ENCODE assay signal across 8 cellular contexts in the genomic region with DNA sequence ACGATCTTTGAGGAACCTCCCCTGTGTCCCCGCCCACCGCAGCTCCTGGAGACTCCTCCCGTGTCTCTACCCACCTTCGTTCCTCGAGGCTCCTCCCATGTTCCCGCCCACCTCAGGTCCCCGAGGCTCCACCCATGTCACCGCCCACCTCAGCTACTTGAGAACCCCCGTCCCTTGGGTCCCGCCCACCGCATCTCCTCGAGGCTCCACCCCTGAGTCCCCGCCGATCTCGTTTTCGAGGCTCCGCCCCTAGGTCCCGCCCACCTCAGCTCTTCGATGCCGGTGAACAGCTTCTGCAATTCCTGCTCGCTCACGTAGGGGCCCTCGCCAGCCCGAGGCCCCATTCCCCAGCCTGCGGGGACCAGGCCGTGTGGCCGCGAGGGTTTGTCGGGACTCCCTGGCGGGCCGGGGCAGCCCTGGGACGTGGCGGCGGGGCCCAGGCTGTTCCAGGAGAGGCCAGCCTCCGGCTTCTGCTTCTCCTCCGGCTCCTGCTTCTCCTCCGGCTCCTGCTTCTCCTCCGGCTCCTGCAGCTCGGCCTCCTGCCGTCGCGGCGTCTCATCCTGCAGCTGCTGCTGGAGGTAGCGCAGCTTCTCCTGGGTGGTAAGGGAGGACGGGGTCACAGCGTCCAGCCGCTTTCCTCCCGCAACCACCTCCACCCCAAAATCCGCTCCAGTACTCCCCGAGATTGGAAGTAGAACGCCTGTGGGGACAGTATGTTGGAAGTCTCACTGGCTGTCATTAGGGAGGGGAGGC. TPM values are rescaled to one million over a fixed set of nuclear protein-coding genes. Genes with fewer than 3 reads are reported as not detected.
A peak's percentile ranks its signal among the peaks of the same experiment; 100 is the strongest.
DNase-seq lines count a peak whose midpoint lies in the region; ATAC-seq and TF ChIP-seq lines count a peak whose summit lies in the region.

No MANE protein-coding gene starts in this region.

- peak; percentile 81 for ATAC-seq in CD4-positive, alpha-beta T cell (ENCODE audit: poor library complexity)
- ATAC-seq in HG02623 (IDR thresholded peaks at IDR 0.05; ENCODE audit: unreplicated experiment) (no peak), GM19023 (IDR thresholded peaks at IDR 0.05; ENCODE audit: unreplicated experiment) (no peak)

- H3K9me3 Mint-ChIP-seq in CD4-positive, alpha-beta T cell: no peaks in the 10 kb centered on the region
- H3K9me3 Mint-ChIP-seq in activated naive CD4-positive, alpha-beta T cell treated with anti-CD3 and anti-CD28 coated beads, Interleukin-2, amount 10 ng/mL, durations not matched to agents 7 days and 5 days: no peaks in the 10 kb centered on the region
- H3K9me3 Mint-ChIP-seq in immature natural killer cell: peaks cover 0 to 3% (median 0%) of the 10 kb centered on the region in 6 donors

- H3K9me3 ChIP-seq in CD4-positive, alpha-beta T cell (ENCODE audit: control insufficient read depth, low read length): no peaks in the 10 kb centered on the region

- H3K36me3 Mint-ChIP-seq in CD4-positive, alpha-beta T cell (ENCODE audit: low read depth): no peaks in the 10 kb centered on the region
- no peaks in the 10 kb centered on the region for H3K36me3 Mint-ChIP-seq in activated naive CD4-positive, alpha-beta T cell treated with anti-CD3 and anti-CD28 coated beads, Interleukin-2, amount 10 ng/mL, durations not matched to agents 7 days and 5 days
- no peaks in the 10 kb centered on the region for H3K36me3 Mint-ChIP-seq in immature natural killer cell

- peak in 7 of 10 experiments; percentile 3 to 57 (median 19) for DNase-seq in CD4-positive, alpha-beta T cell
- DNase-seq in OCI-M1 (lab: John Stamatoyannopoulos, UW): peak; percentile 61
- peak; percentile 55 for DNase-seq in activated naive CD4-positive, alpha-beta T cell treated with anti-CD3 and anti-CD28 coated beads, Interleukin-2, amount 10 ng/mL, durations not matched to agents 7 days and 5 days
- peak; percentile 50 to 63 (median 60) for DNase-seq in immature natural killer cell
- DNase-seq in stimulated activated CD8-positive, alpha-beta memory T cell treated with anti-CD3 and anti-CD28 coated beads, Interleukin-4, amount 100 ng/mL, for 48 hours: peak; percentile 85
- no peak for DNase-seq in kidney glomerular epithelial cell (lab: John Stamatoyannopoulos, UW)

- no peak overlapping the region for H3K27ac Mint-ChIP-seq in CD4-positive, alpha-beta T cell
- H3K27ac Mint-ChIP-seq in activated naive CD4-positive, alpha-beta T cell treated with anti-CD3 and anti-CD28 coated beads, Interleukin-2, amount 10 ng/mL, durations not matched to agents 7 days and 5 days: no peak overlapping the region
- peak overlapping the region in 1 of 6 donors; percentile 17 for H3K27ac Mint-ChIP-seq in immature natural killer cell

- H3K27ac ChIP-seq in CD4-positive, alpha-beta T cell (ENCODE audit: low read depth, low read length): no peak overlapping the region

- H3K4me3 Mint-ChIP-seq in CD4-positive, alpha-beta T cell: no peak overlapping the region
- H3K4me3 Mint-ChIP-seq in activated naive CD4-positive, alpha-beta T cell treated with anti-CD3 and anti-CD28 coated beads, Interleukin-2, amount 10 ng/mL, durations not matched to agents 7 days and 5 days: no peak overlapping the region
- H3K4me3 Mint-ChIP-seq in immature natural killer cell: peak overlapping the region in 3 of 5 donors; percentile 6 to 66 (median 53)

- no peaks in the 10 kb centered on the region for H3K27me3 Mint-ChIP-seq in CD4-positive, alpha-beta T cell
- H3K27me3 Mint-ChIP-seq in activated naive CD4-positive, alpha-beta T cell treated with anti-CD3 and anti-CD28 coated beads, Interleukin-2, amount 10 ng/mL, durations not matched to agents 7 days and 5 days: peaks cover 20% of the 10 kb centered on the region
- peaks cover 1 to 7% (median 2%) of the 10 kb centered on the region in 3 donors for H3K27me3 Mint-ChIP-seq in immature natural killer cell (ENCODE audit: low read depth in 3 of 3)

- POLR2A ChIA-PET in CD4-positive, alpha-beta T cell (lab: Charles Lee): no interaction called here

- H3K27me3 ChIP-seq in CD4-positive, alpha-beta T cell (ENCODE audit: control insufficient read depth, insufficient read depth, low read length): no peaks in the 10 kb centered on the region

- H3K4me1 Mint-ChIP-seq in CD4-positive, alpha-beta T cell (ENCODE audit: low read depth): no peaks in the 10 kb centered on the region
- H3K4me1 Mint-ChIP-seq in activated naive CD4-positive, alpha-beta T cell treated with anti-CD3 and anti-CD28 coated beads, Interleukin-2, amount 10 ng/mL, durations not matched to agents 7 days and 5 days: no peaks in the 10 kb centered on the region
- peaks cover 20 to 36% of the 10 kb centered on the region in 2 donors for H3K4me1 Mint-ChIP-seq in immature natural killer cell

- intact Hi-C loops in CD4-positive, alpha-beta T cell (cut with DNase I, micrococcal nuclease): no loop called here

- TF ChIP-seq CTCF in CD4-positive, alpha-beta T cell (IDR thresholded peaks at IDR 0.05): no peak

- CTCF ChIA-PET in CD4-positive, alpha-beta T cell (lab: Charles Lee): no interaction called here
- CTCF ChIA-PET in activated naive CD4-positive, alpha-beta T cell treated with anti-CD3 and anti-CD28 coated beads, Interleukin-2, amount 10 ng/mL, durations not matched to agents 7 days and 5 days (lab: Charles Lee): no interaction called here

RNA-seq across cellular contexts. Expression of gene TSKS, which starts 16.7 kb away (rescaled TPM):
- 1 to 10 TPM; 2.1 to 2.9 TPM for total RNA-seq in CD4-positive, alpha-beta T cell
- under 1 TPM in 1 of 3 donors, not detected in 2; 0.19 TPM for polyA plus RNA-seq in immature natural killer cell

RNA-seq across cellular contexts. Expression of gene AP2A1, which starts 20.4 kb away (rescaled TPM):
- total RNA-seq in CD4-positive, alpha-beta T cell: 10 to 100 TPM; 28.2 to 28.9 TPM
- 10 to 100 TPM in 2 of 3 donors, 1 to 10 TPM in 1; 6.4 to 27.7 (median 11.6) TPM for polyA plus RNA-seq in immature natural killer cell

RNA-seq across cellular contexts. Expression of gene CPT1C, which starts 55.5 kb away (rescaled TPM):
- under 1 TPM; 0.47 to 0.59 TPM for total RNA-seq in CD4-positive, alpha-beta T cell
- polyA plus RNA-seq in immature natural killer cell: not detected

RNA-seq across cellular contexts. Expression of gene ADM5, which starts 57.0 kb away (rescaled TPM):
- 1 to 10 TPM; 2.1 to 2.5 TPM for total RNA-seq in CD4-positive, alpha-beta T cell
- under 1 TPM in 1 of 3 donors, not detected in 2; 0.28 TPM for polyA plus RNA-seq in immature natural killer cell

Comparison
In these comparisons a context has a peak if more than half of its experiments do, and no peak if none do; other contexts are left out.
1. H3K4me3 Mint-ChIP-seq: peak in immature natural killer cell (3 of 5); none in CD4-positive, alpha-beta T cell (single experiment) and activated naive CD4-positive, alpha-beta T cell treated with anti-CD3 and anti-CD28 coated beads, Interleukin-2, amount 10 ng/mL, durations not matched to agents 7 days and 5 days (single experiment).